Comparison of ENCODE assay signal across 11 cellular contexts in the genomic region with DNA sequence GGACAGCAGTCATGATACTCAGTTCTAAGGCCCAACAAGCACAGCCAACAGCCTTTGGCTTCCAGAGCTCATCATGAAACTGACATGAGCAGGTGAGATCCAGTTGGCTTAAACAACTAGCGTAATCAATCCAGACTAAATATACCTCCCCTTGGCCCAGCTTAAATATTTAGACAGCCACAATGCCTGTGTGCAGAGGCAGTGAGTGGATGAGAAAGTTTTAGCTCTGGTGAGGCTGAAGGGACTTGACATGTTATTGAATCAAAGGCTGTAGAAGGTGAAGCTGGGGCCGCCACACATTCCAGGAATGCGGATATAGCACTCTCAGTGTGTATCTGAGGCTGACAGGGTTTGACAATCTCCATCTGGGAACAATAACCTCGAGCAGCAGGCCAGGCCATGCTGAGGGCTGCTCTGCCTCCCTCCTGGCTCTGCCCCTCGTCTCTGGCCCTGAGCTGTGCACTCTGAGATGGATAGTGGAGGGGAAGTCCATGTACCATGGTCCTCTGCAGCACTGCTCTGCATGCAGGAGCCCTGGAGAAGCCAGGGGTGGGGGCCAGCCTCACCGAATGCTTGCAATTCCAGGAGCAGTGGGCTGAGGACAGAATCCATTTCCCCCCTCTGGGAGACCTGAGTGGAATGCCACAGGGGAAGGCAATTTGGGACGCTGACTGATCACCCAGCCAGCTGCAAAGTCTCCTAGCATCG. TPM values are rescaled to one million over a fixed set of nuclear protein-coding genes. Genes with fewer than 3 reads are reported as not detected.
DNase-seq lines count a peak whose midpoint lies in the region; ATAC-seq and TF ChIP-seq lines count a peak whose summit lies in the region.
"Had no signal": no experiment of that assay in that cellular context is flagged by ENCODE, and none has a peak within 500 bp of the region (broad histone marks: within the 10 kb centered on the region; RNA-seq: fewer than 3 reads in every experiment).

No MANE protein-coding gene starts in this region.

- H3K27ac ChIP-seq in SK-N-SH (ENCODE audit: low read depth in 2 of 2, low read length in 1 of 2) = peak overlapping the region in 1 of 2 experiments; percentile 70; a peak in 2 of 4 replicates
- no peak overlapping the region for H3K27ac ChIP-seq in neuronal stem cell (replicated peaks; ENCODE audit: low read length)

- peak overlapping the region; percentile 27 for H2BK15ac ChIP-seq in neuronal stem cell (ENCODE audit: low read length)

- no peak overlapping the region for H3K23ac ChIP-seq in neuronal stem cell (ENCODE audit: low read depth, low read length, poor library complexity)

- H2AFZ ChIP-seq in SK-N-SH (ENCODE audit: low read depth) = no peak overlapping the region; the same call in 1 of the 2 replicates
- H2AFZ ChIP-seq in neuronal stem cell (ENCODE audit: low read length) = peak overlapping the region; percentile 87

- CTCF ChIA-PET in SK-N-SH (lab: Yijun Ruan, JAX) = interaction anchor here (0.6 kb wide), 1 partner anchor 28 kb away, joined by 3 read pairs; no protein-coding TSS in a partner anchor

- H3K79me2 ChIP-seq in SK-N-SH (ENCODE audit: insufficient read depth) = no peaks in the 10 kb centered on the region

- no peak overlapping the region for H2BK120ac ChIP-seq in neuronal stem cell (ENCODE audit: low read depth, low read length)

- H3K9me3 ChIP-seq in SK-N-SH (no peaks in the 10 kb centered on the region), neuronal stem cell (replicated peaks in 1 of 2; ENCODE audit: control insufficient read depth in 2 of 2, insufficient read depth in 1 of 2, low read depth in 1 of 2, low read length in 2 of 2) (peaks cover 0 to 2% of the 10 kb centered on the region in 2 donors)
- H3K9me3 ChIP-seq: esophagus squamous epithelium had no signal

- H3K27me3 ChIP-seq in SK-N-SH (ENCODE audit: insufficient read depth) (no peaks in the 10 kb centered on the region), neuronal stem cell (ENCODE audit: control insufficient read depth in 3 of 3, insufficient read depth in 3 of 3, low read depth in 1 of 3, low read length in 3 of 3) (no peaks in the 10 kb centered on the region)
- H3K27me3 ChIP-seq: esophagus squamous epithelium had no signal

- in situ Hi-C loops in Caki2 (cut with HindIII; ENCODE audit: low pct_unique_long_range_greater_than_20kb, low sequenced_read_pairs) = no loop called here

- peaks cover 0 to 17% of the 10 kb centered on the region in 2 experiments; a peak in 1 of 4 replicates for H3K4me1 ChIP-seq in SK-N-SH (ENCODE audit: control insufficient read depth in 1 of 2, insufficient read depth in 2 of 2, low read depth in 1 of 2, low read length in 1 of 2)
- H3K4me1 ChIP-seq in neuronal stem cell (ENCODE audit: control insufficient read depth in 2 of 2, insufficient read depth in 1 of 2, low read depth in 1 of 2, low read length in 2 of 2) = peaks cover 8 to 13% of the 10 kb centered on the region in 2 donors

- peak; percentile 95 for ATAC-seq in Right ventricle myocardium superior (ENCODE audit: poor library complexity)

- peak overlapping the region; percentile 41 for H2AK5ac ChIP-seq in neuronal stem cell (ENCODE audit: low read depth, low read length)

- TF ChIP-seq RAD21 in SK-N-SH (IDR thresholded peaks at IDR 0.05; ENCODE audit: low read length) = no peak

- peak in 1 of 2 experiments; percentile 63; a peak in 1 of 4 replicates for TF ChIP-seq EP300 in SK-N-SH (IDR thresholded peaks at IDR 0.05; ENCODE audit: borderline replicate concordance in 1 of 2, low read depth in 1 of 2, low read length in 1 of 2)

- H3K4me3 ChIP-seq in SK-N-SH (ENCODE audit: low read depth in 2 of 2, low read length in 1 of 2) = no peak overlapping the region
- no peak overlapping the region for H3K4me3 ChIP-seq in neuronal stem cell (ENCODE audit: low read length in 2 of 2)
- H3K4me3 ChIP-seq: esophagus squamous epithelium had no signal

- DNase-seq in Caki2 (ENCODE audit: low read depth) (peak; percentile 14), SK-N-SH (peak; percentile 50), Right ventricle myocardium superior (peak; percentile 59), neuronal stem cell (ENCODE audit: low spot score) (no peak), GM19238 (ENCODE audit: insufficient read length, low spot score) (no peak), hepatic stellate cell (ENCODE audit: low spot score) (no peak), NCI-H2227 treated with DMSO at 0.1 percent for 48 hours (lab: John Stamatoyannopoulos, UW) (no peak), NCI-H2196 treated with DMSO at 0.1 percent for 48 hours (lab: John Stamatoyannopoulos, UW; ENCODE audit: unreplicated experiment) (no peak)
- DNase-seq: activated naive CD4-positive, alpha-beta T cell; esophagus squamous epithelium; NCI-H510A treated with DMSO at 0.1 percent for 48 hours had no signal

- H2BK12ac ChIP-seq in neuronal stem cell (ENCODE audit: low read length) = no peak overlapping the region

- intact Hi-C loops in Right ventricle myocardium superior (cut with DNase I) = no loop called here

- no peak overlapping the region for H2BK5ac ChIP-seq in neuronal stem cell (ENCODE audit: low read length)

- H4K91ac ChIP-seq in neuronal stem cell (ENCODE audit: low read depth, low read length, poor library complexity) = no peak overlapping the region

- no peak overlapping the region for H3K9ac ChIP-seq in SK-N-SH
- no peak overlapping the region for H3K9ac ChIP-seq in neuronal stem cell (ENCODE audit: low read depth, low read length, poor library complexity)

- H3K18ac ChIP-seq in neuronal stem cell (ENCODE audit: low read length) = peak overlapping the region; percentile 12

- H3K4me2 ChIP-seq in SK-N-SH (no peak overlapping the region), neuronal stem cell (ENCODE audit: insufficient read depth, low read length, poor library complexity, severe bottlenecking) (no peak overlapping the region)

- no peak overlapping the region for H3K14ac ChIP-seq in neuronal stem cell (ENCODE audit: low read length)

- no peaks in the 10 kb centered on the region for H4K20me1 ChIP-seq in SK-N-SH (ENCODE audit: insufficient read depth)

- H3K4ac ChIP-seq in neuronal stem cell (ENCODE audit: low read length) = no peak overlapping the region

- H3K9me2 ChIP-seq in SK-N-SH = no peaks in the 10 kb centered on the region

- no peaks in the 10 kb centered on the region for H3K79me1 ChIP-seq in neuronal stem cell (ENCODE audit: low read depth, low read length)

- no peaks in the 10 kb centered on the region for H3K36me3 ChIP-seq in SK-N-SH (replicated peaks in 1 of 2; ENCODE audit: control insufficient read depth in 1 of 2, insufficient read depth in 2 of 2, low read length in 1 of 2)
- no peaks in the 10 kb centered on the region for H3K36me3 ChIP-seq in neuronal stem cell (replicated peaks in 1 of 2; ENCODE audit: control insufficient read depth in 2 of 2, insufficient read depth in 2 of 2, low read length in 2 of 2)
- H3K36me3 ChIP-seq: esophagus squamous epithelium had no signal

- no peaks in the 10 kb centered on the region for H3F3A ChIP-seq in SK-N-SH (replicated peaks; ENCODE audit: insufficient read depth)

- H4K8ac ChIP-seq in neuronal stem cell (ENCODE audit: low read depth, low read length) = peak overlapping the region; percentile 20

- 33% methylated on average over 4 of the region's 8 CpGs for WGBS in SK-N-SH (ENCODE audit: low lambda C conversion rate)
- no CpG with 5 or more reads among the region's 8 CpGs for WGBS in neuronal stem cell (ENCODE audit: extremely low coverage in 2 of 2, insufficient read length in 2 of 2, insufficient replicate concordance in 1 of 2), 2 donors

- POLR2A ChIA-PET in SK-N-SH (lab: Yijun Ruan, JAX) = interaction anchor here (1.3 kb wide), 1 partner anchor 103 kb away, joined by 4 read pairs; no protein-coding TSS in a partner anchor

- no peak for TF ChIP-seq CTCF in SK-N-SH (IDR thresholded peaks at IDR 0.05)

TF ChIP-seq in SK-N-SH, 30 proteins besides CTCF, POLR2A, EP300 and RAD21 (continues in another document):
- TF ChIP-seq ELF1 (IDR thresholded peaks at IDR 0.05) = peak; percentile 91
- TF ChIP-seq GATA2 (CRISPR knock-in tag; IDR thresholded peaks at IDR 0.05) = no peak
- TF ChIP-seq MXI1 (IDR thresholded peaks at IDR 0.05; ENCODE audit: low read depth, low read length) = no peak
- TF ChIP-seq NFIC (IDR thresholded peaks at IDR 0.05; ENCODE audit: borderline replicate concordance) = peak; percentile 30; the same call in 1 of the 2 replicates
- TF ChIP-seq, protein P1, sequence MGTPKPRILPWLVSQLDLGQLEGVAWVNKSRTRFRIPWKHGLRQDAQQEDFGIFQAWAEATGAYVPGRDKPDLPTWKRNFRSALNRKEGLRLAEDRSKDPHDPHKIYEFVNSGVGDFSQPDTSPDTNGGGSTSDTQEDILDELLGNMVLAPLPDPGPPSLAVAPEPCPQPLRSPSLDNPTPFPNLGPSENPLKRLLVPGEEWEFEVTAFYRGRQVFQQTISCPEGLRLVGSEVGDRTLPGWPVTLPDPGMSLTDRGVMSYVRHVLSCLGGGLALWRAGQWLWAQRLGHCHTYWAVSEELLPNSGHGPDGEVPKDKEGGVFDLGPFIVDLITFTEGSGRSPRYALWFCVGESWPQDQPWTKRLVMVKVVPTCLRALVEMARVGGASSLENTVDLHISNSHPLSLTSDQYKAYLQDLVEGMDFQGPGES (IDR thresholded peaks at IDR 0.05; ENCODE audit: low read depth, low read length) = no peak
- no peak for TF ChIP-seq MEF2A (IDR thresholded peaks at IDR 0.05; ENCODE audit: borderline replicate concordance, low read depth)
- no peak for TF ChIP-seq FOXM1 (IDR thresholded peaks at IDR 0.05; ENCODE audit: low read depth)
- TF ChIP-seq RXRA (IDR thresholded peaks at IDR 0.05; ENCODE audit: borderline replicate concordance, low read depth) = peak; percentile 45; the same call in 1 of the 2 replicates
- TF ChIP-seq CHD2 (IDR thresholded peaks at IDR 0.05; ENCODE audit: low read length, partially characterized antibody) = no peak
- TF ChIP-seq FOXJ3 (CRISPR knock-in tag; IDR thresholded peaks at IDR 0.05) = no peak
- TF ChIP-seq, protein P2, sequence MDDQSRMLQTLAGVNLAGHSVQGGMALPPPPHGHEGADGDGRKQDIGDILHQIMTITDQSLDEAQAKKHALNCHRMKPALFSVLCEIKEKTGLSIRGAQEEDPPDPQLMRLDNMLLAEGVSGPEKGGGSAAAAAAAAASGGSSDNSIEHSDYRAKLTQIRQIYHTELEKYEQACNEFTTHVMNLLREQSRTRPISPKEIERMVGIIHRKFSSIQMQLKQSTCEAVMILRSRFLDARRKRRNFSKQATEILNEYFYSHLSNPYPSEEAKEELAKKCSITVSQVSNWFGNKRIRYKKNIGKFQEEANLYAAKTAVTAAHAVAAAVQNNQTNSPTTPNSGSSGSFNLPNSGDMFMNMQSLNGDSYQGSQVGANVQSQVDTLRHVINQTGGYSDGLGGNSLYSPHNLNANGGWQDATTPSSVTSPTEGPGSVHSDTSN (IDR thresholded peaks at IDR 0.05) = peak; percentile 89

RNA-seq across cellular contexts. Expression of gene RASL11B, which starts 37.4 kb away (rescaled TPM):
- total RNA-seq in Caki2 (2014; rRNA removed; shearing (Covaris generic); ENCODE audit: low replicate concordance) = not detected in 2 replicates
- polyA plus RNA-seq in SK-N-SH (2012; rRNA removed) = 0.54 and 1.2 TPM in 2 replicates
- 1.3 and 2.6 TPM in 2 replicates for polyA plus RNA-seq in SK-N-SH (2012; cell fraction: cytosol; rRNA removed)
- polyA plus RNA-seq in SK-N-SH (2012; cell fraction: nucleus; rRNA removed) = 0.52 and 0.69 TPM in 2 replicates
- total RNA-seq in Right ventricle myocardium superior = 5.4 TPM
- 5.3 TPM for polyA plus RNA-seq in neuronal stem cell (2013, experiment 1 of 2)
- 5.3 TPM for polyA plus RNA-seq in neuronal stem cell (2013, experiment 2 of 2)

Comparison
In these comparisons a context has a peak if more than half of its experiments do, and no peak if none do; other contexts are left out.
1. DNase-seq: peak in Caki2 (single experiment), SK-N-SH (single experiment) and Right ventricle myocardium superior (single experiment); none in neuronal stem cell (single experiment), GM19238 (single experiment), hepatic stellate cell (single experiment), NCI-H2227 treated with DMSO at 0.1 percent for 48 hours (single experiment) and NCI-H2196 treated with DMSO at 0.1 percent for 48 hours (single experiment).